35 cellular contexts compared by ENCODE assay signal in the genomic region with DNA sequence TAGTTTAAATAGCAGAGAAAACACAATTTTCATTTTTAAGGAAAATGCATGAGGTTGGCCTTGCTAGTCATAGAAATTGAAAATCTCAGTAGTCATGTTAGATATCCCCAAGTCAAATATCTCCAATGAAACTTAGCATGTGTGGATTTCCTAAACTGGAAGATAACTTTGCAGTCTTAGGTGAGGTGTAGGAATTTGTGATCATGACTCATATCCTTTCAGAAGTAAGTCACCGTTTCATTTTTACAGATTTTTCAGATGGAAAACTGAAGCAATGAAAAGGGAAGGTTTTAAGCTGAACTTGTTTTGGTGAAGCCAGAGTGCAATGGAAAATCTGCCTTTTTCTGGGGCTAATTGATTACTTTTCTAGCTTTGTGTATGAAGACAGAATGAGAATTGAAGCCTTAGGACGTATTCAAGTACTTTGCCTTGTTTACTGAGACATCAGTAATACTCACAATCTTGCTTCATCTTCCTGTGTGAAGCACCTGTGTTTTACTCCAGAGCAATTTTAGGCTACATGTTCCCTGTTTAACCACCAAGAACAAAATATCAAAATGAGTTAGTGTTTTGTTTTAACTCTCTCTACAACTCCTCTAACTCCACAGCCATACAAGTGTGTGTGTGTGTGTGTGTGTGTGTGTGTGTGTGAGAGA.
DNase-seq lines count a peak whose midpoint lies in the region; ATAC-seq, FAIRE-seq and TF ChIP-seq lines count a peak whose summit lies in the region.
"Had no signal": no experiment of that assay in that cellular context is flagged by ENCODE, and none has a peak within 500 bp of the region (broad histone marks: within the 10 kb centered on the region; RNA-seq: fewer than 3 reads in every experiment).

No MANE protein-coding gene starts in this region.

- no peak for DNase-seq in A549 (ENCODE audit: low read depth in 1 of 2, low spot score in 1 of 2)
- DNase-seq in NCI-H226 = peak; percentile 40
- peak; percentile 38 to 69 for DNase-seq in foreskin keratinocyte
- no peak for DNase-seq in activated T-cell treated with anti-CD3 and anti-CD28 coated beads, Interleukin-2, amount 50 U/mL, for 24 hours
- DNase-seq in GM23248 = no peak
- no peak for DNase-seq in middle frontal gyrus (ENCODE audit: extremely low spot score, low spot score)
- no peak for DNase-seq in prostate gland (ENCODE audit: low spot score)
- DNase-seq: activated CD4-positive, alpha-beta T cell treated with anti-CD3 and anti-CD28 coated beads, Interleukin-2, amount 50 U/mL, for 1 hour; activated gamma-delta T cell; activated naive CD8-positive, alpha-beta T cell treated with anti-CD3 and anti-CD28 coated beads for 36 hours; activated T-cell treated with anti-CD3 and anti-CD28 coated beads, Interleukin-2, amount 50 U/mL, for 1 hour; aorta; CD4-positive, alpha-beta T cell; central memory CD4-positive, alpha-beta T cell; H9; left colon; mesendoderm; NCI-H1105; NCI-H187 treated with DMSO at 0.1 percent for 48 hours; NCI-H524 treated with DMSO at 0.1 percent for 48 hours; NK-92 treated with Interleukin-12 subunit alpha and Interleukin-12 subunit beta, amount 100 ng/mL, for 24 hours; RPMI8226; sigmoid colon; stimulated activated CD4-positive, alpha-beta T cell treated with anti-CD3 and anti-CD28 coated beads, Interleukin-4, amount 100 ng/mL, for 1 hour; stomach; T-cell; thyroid gland had no signal

- TF ChIP-seq CTCF in A549 (IDR thresholded peaks at IDR 0.05) (no peak), SU-DHL-6 (IDR thresholded peaks at IDR 0.05; ENCODE audit: insufficient read depth, low read length, poor library complexity, severe bottlenecking) (no peak), foreskin keratinocyte (conservative IDR thresholded peaks at IDR 0.05) (no peak), prostate gland (IDR thresholded peaks at IDR 0.05) (no peak)

- H3K27me3 ChIP-seq in SU-DHL-6 (ENCODE audit: low read length) = no peaks in the 10 kb centered on the region
- no peaks in the 10 kb centered on the region for H3K27me3 ChIP-seq in foreskin keratinocyte
- no peaks in the 10 kb centered on the region for H3K27me3 ChIP-seq in GM23248 (replicated peaks; ENCODE audit: insufficient read depth)
- no peaks in the 10 kb centered on the region for H3K27me3 ChIP-seq in prostate gland (replicated peaks; ENCODE audit: insufficient read depth)
- H3K27me3 ChIP-seq: neutrophil, sigmoid colon, stomach, thyroid gland had no signal

- peaks cover 4% of the 10 kb centered on the region; the same call in 1 of the 3 replicates for H3K4me1 ChIP-seq in A549
- no peaks in the 10 kb centered on the region for H3K4me1 ChIP-seq in foreskin keratinocyte
- H3K4me1 ChIP-seq in GM23248 (ENCODE audit: insufficient read depth) = no peaks in the 10 kb centered on the region
- no peaks in the 10 kb centered on the region for H3K4me1 ChIP-seq in prostate gland (replicated peaks)
- H3K4me1 ChIP-seq: sigmoid colon, stomach, thyroid gland had no signal

- no peaks in the 10 kb centered on the region for H3K9me2 ChIP-seq in SU-DHL-6 (replicated peaks; ENCODE audit: insufficient read depth, low read length)
- no peaks in the 10 kb centered on the region for H3K9me2 ChIP-seq in GM23248 (ENCODE audit: insufficient read depth)

- H3K9me3 ChIP-seq in A549 = no peaks in the 10 kb centered on the region
- H3K9me3 ChIP-seq in SU-DHL-6 (ENCODE audit: insufficient read depth, low read length) = no peaks in the 10 kb centered on the region
- peaks cover 3% of the 10 kb centered on the region for H3K9me3 ChIP-seq in GM23248 (ENCODE audit: low read depth)
- no peaks in the 10 kb centered on the region for H3K9me3 ChIP-seq in prostate gland
- H3K9me3 ChIP-seq: neutrophil, sigmoid colon, stomach, thyroid gland had no signal

- 0% methylated on average over 2 of the region's 2 CpGs for WGBS in A549 (ENCODE audit: missing lambda C conversion rate)
- 10 to 20% methylated on average over 2 of the region's 2 CpGs for WGBS in GM23248 (ENCODE audit: low coverage in 1 of 2, low lambda C conversion rate in 2 of 2, missing lambda C conversion rate in 2 of 2), 2 experiments
- 44% methylated on average over 2 of the region's 2 CpGs for WGBS in prostate gland

- H3K4me2 ChIP-seq in A549 = peak overlapping the region; percentile 18; the same call in 1 of the 3 replicates
- peak overlapping the region; percentile 29 for H3K4me2 ChIP-seq in SU-DHL-6 (ENCODE audit: low read depth, low read length, poor library complexity, severe bottlenecking)
- no peak overlapping the region for H3K4me2 ChIP-seq in GM23248 (ENCODE audit: unreplicated experiment)

- H3K4me3 ChIP-seq in A549 = no peak overlapping the region
- H3K4me3 ChIP-seq in SU-DHL-6 (ENCODE audit: insufficient read depth, low read length, poor library complexity, severe bottlenecking) = no peak overlapping the region
- H3K4me3 ChIP-seq in GM23248 = no peak overlapping the region
- no peak overlapping the region for H3K4me3 ChIP-seq in prostate gland
- H3K4me3 ChIP-seq: K562, sigmoid colon, stomach, thyroid gland had no signal

- H3K36me3 Mint-ChIP-seq in activated T-cell treated with anti-CD3 and anti-CD28 coated beads, Interleukin-2, amount 50 U/mL, for 24 hours (ENCODE audit: low read depth) = no peaks in the 10 kb centered on the region
- H3K36me3 Mint-ChIP-seq: activated naive CD8-positive, alpha-beta T cell treated with anti-CD3 and anti-CD28 coated beads for 36 hours; T-cell; WTC11 had no signal

- CTCF ChIA-PET in A549 (lab: Yijun Ruan, JAX) = no interaction called here

- H3K27ac ChIP-seq in A549 = no peak overlapping the region
- H3K27ac ChIP-seq in SU-DHL-6 (ENCODE audit: low read depth, low read length) = no peak overlapping the region
- no peak overlapping the region for H3K27ac ChIP-seq in foreskin keratinocyte
- H3K27ac ChIP-seq in GM23248 = no peak overlapping the region
- no peak overlapping the region for H3K27ac ChIP-seq in prostate gland
- H3K27ac ChIP-seq: neutrophil, sigmoid colon, stomach, thyroid gland had no signal

- H3K79me2 ChIP-seq in SU-DHL-6 (ENCODE audit: insufficient read depth, low read length) = no peaks in the 10 kb centered on the region
- no peaks in the 10 kb centered on the region for H3K79me2 ChIP-seq in GM23248 (ENCODE audit: insufficient read depth)

- H3K27me3 Mint-ChIP-seq in activated T-cell treated with anti-CD3 and anti-CD28 coated beads, Interleukin-2, amount 50 U/mL, for 24 hours = no peaks in the 10 kb centered on the region
- H3K27me3 Mint-ChIP-seq: activated naive CD8-positive, alpha-beta T cell treated with anti-CD3 and anti-CD28 coated beads for 36 hours; CD4-positive, alpha-beta T cell; dendritic cell treated with granulocyte-macrophage colony-stimulating factor and Interleukin-4, amounts not matched to agents 40 ng/mL and 50 ng/mL, for 4 days; T-cell had no signal

- H3K9me3 Mint-ChIP-seq in activated T-cell treated with anti-CD3 and anti-CD28 coated beads, Interleukin-2, amount 50 U/mL, for 24 hours = peaks cover 13% of the 10 kb centered on the region
- H3K9me3 Mint-ChIP-seq: dendritic cell treated with granulocyte-macrophage colony-stimulating factor and Interleukin-4, amounts not matched to agents 40 ng/mL and 50 ng/mL, for 4 days; H9 had no signal

- intact Hi-C loops in prostate gland (cut with DNase I) = no loop called here

- in situ Hi-C loops in GM23248 (cut with MboI) = no loop called here

- no peak for ATAC-seq in A549
- peak; percentile 80 for ATAC-seq in foreskin keratinocyte
- ATAC-seq: K562, left colon, T-cell, WTC11 had no signal

- H3K36me3 ChIP-seq in SU-DHL-6 (ENCODE audit: low read length) (no peaks in the 10 kb centered on the region), GM23248 (ENCODE audit: low read depth) (no peaks in the 10 kb centered on the region), prostate gland (no peaks in the 10 kb centered on the region)
- H3K36me3 ChIP-seq: neutrophil, sigmoid colon, stomach, thyroid gland had no signal

- no peaks in the 10 kb centered on the region for H3F3A ChIP-seq in SU-DHL-6 (ENCODE audit: insufficient read depth)
- H3F3A ChIP-seq in GM23248 (ENCODE audit: insufficient read depth) = no peaks in the 10 kb centered on the region

- FAIRE-seq in A549 (lab: Jason Lieb, UNC) = no peak
- FAIRE-seq: frontal cortex, GM18507, HTR-8/SVneo, K562 had no signal

- no peak overlapping the region for H3K4me3 Mint-ChIP-seq in activated T-cell treated with anti-CD3 and anti-CD28 coated beads, Interleukin-2, amount 50 U/mL, for 24 hours
- H3K4me3 Mint-ChIP-seq: activated naive CD8-positive, alpha-beta T cell treated with anti-CD3 and anti-CD28 coated beads for 36 hours; CD4-positive, alpha-beta T cell; dendritic cell treated with granulocyte-macrophage colony-stimulating factor and Interleukin-4, amounts not matched to agents 40 ng/mL and 50 ng/mL, for 4 days; H9; T-cell; WTC11 had no signal

- TF ChIP-seq POLR2A in A549 (IDR thresholded peaks at IDR 0.05; ENCODE audit: low read length) (no peak), prostate gland (IDR thresholded peaks at IDR 0.05) (no peak)

- H4K20me1 ChIP-seq in SU-DHL-6 (ENCODE audit: low read depth, low read length) = no peaks in the 10 kb centered on the region
- no peaks in the 10 kb centered on the region for H4K20me1 ChIP-seq in GM23248 (ENCODE audit: insufficient read depth)

- H3K4me1 Mint-ChIP-seq in activated T-cell treated with anti-CD3 and anti-CD28 coated beads, Interleukin-2, amount 50 U/mL, for 24 hours (ENCODE audit: low read depth) = no peaks in the 10 kb centered on the region
- H3K4me1 Mint-ChIP-seq: H9, T-cell, WTC11 had no signal

- no peak for TF ChIP-seq RAD21 in A549 (conservative IDR thresholded peaks at IDR 0.05 in 1 of 2, IDR thresholded peaks at IDR 0.05 in 1 of 2)

- no peak overlapping the region for H3K27ac Mint-ChIP-seq in activated T-cell treated with anti-CD3 and anti-CD28 coated beads, Interleukin-2, amount 50 U/mL, for 24 hours
- H3K27ac Mint-ChIP-seq: activated naive CD8-positive, alpha-beta T cell treated with anti-CD3 and anti-CD28 coated beads for 36 hours; CD4-positive, alpha-beta T cell; dendritic cell treated with granulocyte-macrophage colony-stimulating factor and Interleukin-4, amounts not matched to agents 40 ng/mL and 50 ng/mL, for 4 days; T-cell; WTC11 had no signal

- TF ChIP-seq EP300 in A549 (IDR thresholded peaks at IDR 0.05) = no peak

- H3K9ac ChIP-seq in SU-DHL-6 (ENCODE audit: low read length) = no peak overlapping the region
- no peak overlapping the region for H3K9ac ChIP-seq in GM23248

- H2AFZ ChIP-seq in SU-DHL-6 (ENCODE audit: low read depth, low read length, severe bottlenecking) = no peak overlapping the region
- H2AFZ ChIP-seq in GM23248 = no peak overlapping the region

- POLR2A ChIA-PET in A549 (lab: Yijun Ruan, JAX) = no interaction called here

TF ChIP-seq in A549, 52 proteins besides CTCF, POLR2A, EP300 and RAD21 (continues in another document):
- TF ChIP-seq, protein P1, sequence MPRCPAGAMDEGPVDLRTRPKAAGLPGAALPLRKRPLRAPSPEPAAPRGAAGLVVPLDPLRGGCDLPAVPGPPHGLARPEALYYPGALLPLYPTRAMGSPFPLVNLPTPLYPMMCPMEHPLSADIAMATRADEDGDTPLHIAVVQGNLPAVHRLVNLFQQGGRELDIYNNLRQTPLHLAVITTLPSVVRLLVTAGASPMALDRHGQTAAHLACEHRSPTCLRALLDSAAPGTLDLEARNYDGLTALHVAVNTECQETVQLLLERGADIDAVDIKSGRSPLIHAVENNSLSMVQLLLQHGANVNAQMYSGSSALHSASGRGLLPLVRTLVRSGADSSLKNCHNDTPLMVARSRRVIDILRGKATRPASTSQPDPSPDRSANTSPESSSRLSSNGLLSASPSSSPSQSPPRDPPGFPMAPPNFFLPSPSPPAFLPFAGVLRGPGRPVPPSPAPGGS (IDR thresholded peaks at IDR 0.05) = no peak

Comparison
In these comparisons a context has a peak if more than half of its experiments do, and no peak if none do; other contexts are left out.
1. DNase-seq: peak in NCI-H226 (single experiment) and foreskin keratinocyte (2 of 2); none in A549 (0 of 2), activated T-cell treated with anti-CD3 and anti-CD28 coated beads, Interleukin-2, amount 50 U/mL, for 24 hours (single experiment), GM23248 (single experiment), middle frontal gyrus (single experiment) and prostate gland (single experiment).